ENCODE assay signal across 8 cellular contexts in genomic region chrX:37349131-37350033, GRCh38. TPM values are rescaled to one million over a fixed set of nuclear protein-coding genes. Genes with fewer than 3 reads are reported as not detected.
DNase-seq lines count a peak whose midpoint lies in the region; ATAC-seq and TF ChIP-seq lines count a peak whose summit lies in the region.

PRRG1 (plus strand) TSS chrX:37349364; CDS start chrX:37406250, 56,886 bp downstream.

- peak within 1 kb of the TSS; percentile 87 for H3K4me3 ChIP-seq in thoracic aorta
- H3K4me3 ChIP-seq in Karpas-422 (ENCODE audit: low read length) = no peak within 1 kb of the TSS

- ATAC-seq in T-cell (replicated peaks in 1 of 4) (no peak), thoracic aorta (ENCODE audit: insufficient number of reproducible peaks, low FRiP score, low read depth) (peak; percentile 93)

- H3K4me1 ChIP-seq in thoracic aorta (ENCODE audit: control insufficient read depth in 1 of 2, low read depth in 2 of 2) (no peaks in the 10 kb centered on the region), Karpas-422 (ENCODE audit: low read length) (no peaks in the 10 kb centered on the region)

- no peak within 1 kb of the TSS for H3K9ac ChIP-seq in Karpas-422 (ENCODE audit: low read length)

- DNase-seq in CD14-positive monocyte (ENCODE audit: low spot score) = no peak
- DNase-seq in KG1 (lab: John Stamatoyannopoulos, UW) = peak; percentile 0
- no peak for DNase-seq in T-cell
- DNase-seq in fibroblast of gingiva (ENCODE audit: low read depth) = peak; percentile 82
- peak; percentile 24 for DNase-seq in middle frontal gyrus (ENCODE audit: extremely low spot score, low spot score)
- peak; percentile 9 for DNase-seq in thoracic aorta (ENCODE audit: low spot score)
- no peak for DNase-seq in effector CD4-positive, alpha-beta T cell
- no peak for DNase-seq in Karpas-422

- H3K36me3 Mint-ChIP-seq in CD14-positive monocyte (no peaks in the 10 kb centered on the region), T-cell (no peaks in the 10 kb centered on the region)

- no peak for TF ChIP-seq CTCF in CD14-positive monocyte (IDR thresholded peaks at IDR 0.05)
- no peak for TF ChIP-seq CTCF in thoracic aorta (IDR thresholded peaks at IDR 0.05)

- intact Hi-C loops in CD14-positive monocyte (cut with micrococcal nuclease) = no loop called here

- H3K27ac ChIP-seq in thoracic aorta = peak within 1 kb of the TSS; percentile 63 to 76
- H3K27ac ChIP-seq in Karpas-422 (ENCODE audit: low read length) = no peak within 1 kb of the TSS

- no peaks in the 10 kb centered on the region for H3K9me2 ChIP-seq in Karpas-422 (replicated peaks; ENCODE audit: insufficient read depth, low read length)

- H3K27me3 ChIP-seq in thoracic aorta (replicated peaks; ENCODE audit: insufficient read depth) (no peaks in the 10 kb centered on the region), Karpas-422 (ENCODE audit: low read length) (no peaks in the 10 kb centered on the region)

- H3K4me1 Mint-ChIP-seq in CD14-positive monocyte = peaks cover 13% of the 10 kb centered on the region
- peaks cover 0 to 12% (median 8%) of the 10 kb centered on the region in 3 donors for H3K4me1 Mint-ChIP-seq in T-cell

- CTCF ChIA-PET in T-cell (lab: Charles Lee) = no interaction called here

- H3K4me3 Mint-ChIP-seq in CD14-positive monocyte (peak within 1 kb of the TSS; percentile 80 to 94), T-cell (peak within 1 kb of the TSS; percentile 28 to 51 (median 39))

- H3K9me3 ChIP-seq in thoracic aorta (no peaks in the 10 kb centered on the region), Karpas-422 (ENCODE audit: low read length) (no peaks in the 10 kb centered on the region)

- H3K9me3 Mint-ChIP-seq in CD14-positive monocyte = peaks cover 2 to 21% (median 6%) of the 10 kb centered on the region in 7 donors
- no peaks in the 10 kb centered on the region for H3K9me3 Mint-ChIP-seq in T-cell

- H3K27me3 Mint-ChIP-seq in CD14-positive monocyte (ENCODE audit: low read depth in 3 of 3) (peaks cover 21 to 34% (median 32%) of the 10 kb centered on the region in 3 donors), T-cell (peaks cover 20 to 49% of the 10 kb centered on the region in 2 donors)

- no peak within 1 kb of the TSS for H2AFZ ChIP-seq in Karpas-422 (ENCODE audit: low read length)

- H3K27ac Mint-ChIP-seq in CD14-positive monocyte (peak within 1 kb of the TSS in 2 of 7 donors; percentile 25 to 51), T-cell (no peak within 1 kb of the TSS)

- POLR2A ChIA-PET in T-cell (lab: Charles Lee) = no interaction called here

- no peaks in the 10 kb centered on the region for H3K79me2 ChIP-seq in Karpas-422 (ENCODE audit: low read length)

- no peaks in the 10 kb centered on the region for H4K20me1 ChIP-seq in Karpas-422 (ENCODE audit: insufficient read depth, low read depth, low read length)

- no peak within 1 kb of the TSS for H3K4me2 ChIP-seq in Karpas-422 (ENCODE audit: low read depth, low read length, poor library complexity, severe bottlenecking)

- H3K36me3 ChIP-seq in thoracic aorta = no peaks in the 10 kb centered on the region
- H3K36me3 ChIP-seq in Karpas-422 (ENCODE audit: insufficient read depth, low read length) = no peaks in the 10 kb centered on the region

RNA-seq across cellular contexts. Expression of gene PRRG1, which starts in this region (rescaled TPM):
- under 1 TPM; 0.04 to 0.14 TPM for polyA plus RNA-seq in CD14-positive monocyte
- total RNA-seq in T-cell = under 1 TPM in 2 of 5 donors, not detected in 3; 0.12 to 0.16 TPM
- total RNA-seq in thoracic aorta = 10 to 100 TPM in 1 of 2 donors, 1 to 10 TPM in 1; 7.2 to 15.2 TPM
- total RNA-seq in Karpas-422 (2014; rRNA removed; shearing (Covaris generic); ENCODE audit: low replicate concordance) = not detected in 2 replicates

Comparison
In these comparisons a context has a peak if more than half of its experiments do, and no peak if none do; other contexts are left out.
1. DNase-seq: peak in KG1 (single experiment), fibroblast of gingiva (single experiment), middle frontal gyrus (single experiment) and thoracic aorta (single experiment); none in CD14-positive monocyte (single experiment), T-cell (0 of 34), effector CD4-positive, alpha-beta T cell (single experiment) and Karpas-422 (single experiment).